13 cellular contexts compared by ENCODE assay signal in genomic region chr13:27967736-27968315, GRCh38. TPM values are rescaled to one million over a fixed set of nuclear protein-coding genes. Genes with fewer than 3 reads are reported as not detected.
DNase-seq lines count a peak whose midpoint lies in the region; ATAC-seq, FAIRE-seq and TF ChIP-seq lines count a peak whose summit lies in the region.
"Had no signal": no experiment of that assay in that cellular context is flagged by ENCODE, and none has a peak within 500 bp of the region (broad histone marks: within the 10 kb centered on the region; RNA-seq: fewer than 3 reads in every experiment).

No MANE protein-coding gene starts in this region.

- H3K27me3 Mint-ChIP-seq in activated CD8-positive, alpha-beta T cell treated with anti-CD3 and anti-CD28 coated beads, Interleukin-2, amount 10 ng/mL, durations not matched to agents 7 days and 5 days (ENCODE audit: low read depth), result peaks cover 75% of the 10 kb centered on the region
- peaks cover 71% of the 10 kb centered on the region for H3K27me3 Mint-ChIP-seq in activated CD8-positive, alpha-beta T cell treated with anti-CD3 and anti-CD28 coated beads for 36 hours

- H4K20me1 ChIP-seq in endothelial cell of umbilical vein (replicated peaks; ENCODE audit: control insufficient read depth, extremely low read depth, insufficient read depth, low read length), result no peaks in the 10 kb centered on the region

- no peaks in the 10 kb centered on the region for H3K4me1 ChIP-seq in endothelial cell of umbilical vein (ENCODE audit: control insufficient read depth, extremely low read depth, insufficient read depth, low read length)
- H3K4me1 ChIP-seq in small intestine (ENCODE audit: control insufficient read depth in 2 of 2, insufficient read depth in 1 of 2, low read depth in 1 of 2, low read length in 1 of 2), result peaks cover 0 to 2% of the 10 kb centered on the region in 2 donors
- H3K4me1 ChIP-seq: parathyroid adenoma had no signal

- H3K9ac ChIP-seq in endothelial cell of umbilical vein (replicated peaks; ENCODE audit: extremely low read depth, insufficient read depth, low read length), result no peak overlapping the region
- H3K9ac ChIP-seq: parathyroid adenoma had no signal

- H3K27ac ChIP-seq in endothelial cell of umbilical vein (ENCODE audit: insufficient read depth, low read depth, low read length), result no peak overlapping the region
- peak overlapping the region; percentile 90 to 97 for H3K27ac ChIP-seq in small intestine (ENCODE audit: low read depth in 1 of 2, low read length in 1 of 2)
- H3K27ac ChIP-seq: parathyroid adenoma had no signal

- intact Hi-C loops in activated CD8-positive, alpha-beta T cell treated with anti-CD3 and anti-CD28 coated beads for 36 hours (cut with micrococcal nuclease), result loop anchor here (5.0 kb wide), 2 partner anchors 41 to 171 kb away; no protein-coding TSS in a partner anchor
- intact Hi-C loops in endothelial cell of umbilical vein (cut with micrococcal nuclease), result no loop called here

- POLR2A ChIA-PET in activated CD8-positive, alpha-beta T cell treated with anti-CD3 and anti-CD28 coated beads, Interleukin-2, amount 10 ng/mL, durations not matched to agents 7 days and 5 days (lab: Charles Lee), result no interaction called here
- POLR2A ChIA-PET in activated CD8-positive, alpha-beta T cell treated with anti-CD3 and anti-CD28 coated beads for 36 hours (lab: Charles Lee), result interaction anchor here (0.6 kb wide), 1 partner anchor 227 kb away, joined by 4 read pairs; no protein-coding TSS in a partner anchor
- POLR2A ChIA-PET in endothelial cell of umbilical vein (lab: Charles Lee), result no interaction called here

- H3K9me3 ChIP-seq in endothelial cell of umbilical vein (replicated peaks; ENCODE audit: control insufficient read depth, insufficient read depth, low read length) (no peaks in the 10 kb centered on the region), small intestine (ENCODE audit: control insufficient read depth, low read depth) (no peaks in the 10 kb centered on the region)

- no peak for DNase-seq in activated CD8-positive, alpha-beta T cell treated with anti-CD3 and anti-CD28 coated beads, Interleukin-2, amount 10 ng/mL, durations not matched to agents 7 days and 5 days
- no peak for DNase-seq in activated CD8-positive, alpha-beta T cell treated with anti-CD3 and anti-CD28 coated beads for 36 hours
- DNase-seq in NCI-H526 (lab: John Stamatoyannopoulos, UW) (peak; percentile 56 to 82), endothelial cell of umbilical vein (ENCODE audit: low read depth, low spot score) (no peak), small intestine (peak; percentile 30), NCI-H2107 (lab: John Stamatoyannopoulos, UW) (no peak), NCI-H146 treated with DMSO at 0.1 percent for 48 hours (lab: John Stamatoyannopoulos, UW; ENCODE audit: unreplicated experiment) (no peak), NCI-H2227 (lab: John Stamatoyannopoulos, UW; ENCODE audit: unreplicated experiment) (no peak)
- DNase-seq: activated gamma-delta T cell treated with Interleukin-2 at 50 U/mL for 16 hours, SW 1271 had no signal

- no peaks in the 10 kb centered on the region for H3K9me3 Mint-ChIP-seq in activated CD8-positive, alpha-beta T cell treated with anti-CD3 and anti-CD28 coated beads, Interleukin-2, amount 10 ng/mL, durations not matched to agents 7 days and 5 days (ENCODE audit: insufficient read depth)
- no peaks in the 10 kb centered on the region for H3K9me3 Mint-ChIP-seq in activated CD8-positive, alpha-beta T cell treated with anti-CD3 and anti-CD28 coated beads for 36 hours

- no peak overlapping the region for H2AFZ ChIP-seq in endothelial cell of umbilical vein (ENCODE audit: low read depth, low read length)
- H2AFZ ChIP-seq: parathyroid adenoma had no signal

- dilution Hi-C loops in endothelial cell of umbilical vein (cut with MboI; ENCODE audit: extremely low pct_ligation_motif_present, low sequenced_read_pairs), result no loop called here

- WGBS in small intestine, 3 donors, result 1 to 11% (median 3%) methylated on average over 33 of the region's 33 CpGs

- CTCF ChIA-PET in activated CD8-positive, alpha-beta T cell treated with anti-CD3 and anti-CD28 coated beads, Interleukin-2, amount 10 ng/mL, durations not matched to agents 7 days and 5 days (lab: Charles Lee), result interaction anchor here (0.9 kb wide), 1 partner anchor 606 kb away, joined by 3 read pairs; no protein-coding TSS in a partner anchor
- CTCF ChIA-PET in activated CD8-positive, alpha-beta T cell treated with anti-CD3 and anti-CD28 coated beads for 36 hours (lab: Charles Lee), result interaction anchor here (0.7 to 7.0 kb wide), 6 partner anchors 9 to 137 kb away, joined by 3 to 46 read pairs (median 3); no protein-coding TSS in a partner anchor
- CTCF ChIA-PET in endothelial cell of umbilical vein (lab: Charles Lee), result interaction anchor here (0.9 to 1.3 kb wide), 3 partner anchors 17 to 606 kb away, joined by 3 to 5 read pairs (median 4); no protein-coding TSS in a partner anchor

- H3K9me1 ChIP-seq in endothelial cell of umbilical vein (replicated peaks; ENCODE audit: control insufficient read depth, extremely low read depth, insufficient read depth, low read length), result no peaks in the 10 kb centered on the region

- peaks cover 2% of the 10 kb centered on the region for H3K4me1 Mint-ChIP-seq in activated CD8-positive, alpha-beta T cell treated with anti-CD3 and anti-CD28 coated beads, Interleukin-2, amount 10 ng/mL, durations not matched to agents 7 days and 5 days (ENCODE audit: low read depth)
- H3K4me1 Mint-ChIP-seq in activated CD8-positive, alpha-beta T cell treated with anti-CD3 and anti-CD28 coated beads for 36 hours (ENCODE audit: low read depth), result peaks cover 22% of the 10 kb centered on the region

- no peak for ATAC-seq in activated CD8-positive, alpha-beta T cell treated with anti-CD3 and anti-CD28 coated beads, Interleukin-2, amount 10 ng/mL, durations not matched to agents 7 days and 5 days
- no peak for ATAC-seq in activated CD8-positive, alpha-beta T cell treated with anti-CD3 and anti-CD28 coated beads for 36 hours

- H3K36me3 ChIP-seq in endothelial cell of umbilical vein (ENCODE audit: control insufficient read depth in 2 of 2, extremely low read depth in 1 of 2, insufficient read depth in 2 of 2, low read length in 2 of 2), result no peaks in the 10 kb centered on the region
- no peaks in the 10 kb centered on the region for H3K36me3 ChIP-seq in small intestine (ENCODE audit: control insufficient read depth in 2 of 2, insufficient read depth in 2 of 2, low read length in 2 of 2)

- FAIRE-seq in endothelial cell of umbilical vein (lab: Jason Lieb, UNC) (no peak), small intestine (lab: Jason Lieb, UNC) (no peak)
- FAIRE-seq: endometrium had no signal

- no peak overlapping the region for H3K4me2 ChIP-seq in endothelial cell of umbilical vein (ENCODE audit: insufficient read depth, low read length)

- peak overlapping the region; percentile 36 for H3K4me3 Mint-ChIP-seq in activated CD8-positive, alpha-beta T cell treated with anti-CD3 and anti-CD28 coated beads, Interleukin-2, amount 10 ng/mL, durations not matched to agents 7 days and 5 days
- H3K4me3 Mint-ChIP-seq in activated CD8-positive, alpha-beta T cell treated with anti-CD3 and anti-CD28 coated beads for 36 hours, result no peak overlapping the region

- no TSS peak for BruUV-seq in endothelial cell of umbilical vein (replicated peaks; lab: Mats Ljungman, UMichigan)

- peaks cover 89 to 99% of the 10 kb centered on the region in 2 experiments for H3K27me3 ChIP-seq in endothelial cell of umbilical vein (ENCODE audit: control insufficient read depth in 2 of 2, insufficient read depth in 2 of 2, low read length in 2 of 2)
- H3K27me3 ChIP-seq in small intestine (ENCODE audit: control insufficient read depth in 2 of 2, insufficient read depth in 2 of 2, low read length in 2 of 2), result peaks cover 0 to 45% of the 10 kb centered on the region in 2 donors

- H3K27ac Mint-ChIP-seq in activated CD8-positive, alpha-beta T cell treated with anti-CD3 and anti-CD28 coated beads, Interleukin-2, amount 10 ng/mL, durations not matched to agents 7 days and 5 days, result peak overlapping the region; percentile 46
- H3K27ac Mint-ChIP-seq in activated CD8-positive, alpha-beta T cell treated with anti-CD3 and anti-CD28 coated beads for 36 hours, result no peak overlapping the region

- TF ChIP-seq POLR2A in endothelial cell of umbilical vein (IDR thresholded peaks at IDR 0.05; ENCODE audit: low read depth, low read length), result no peak

- TF ChIP-seq CTCF in activated CD8-positive, alpha-beta T cell treated with anti-CD3 and anti-CD28 coated beads for 36 hours (IDR thresholded peaks at IDR 0.05), result no peak
- no peak for TF ChIP-seq CTCF in endothelial cell of umbilical vein (IDR thresholded peaks at IDR 0.05; ENCODE audit: extremely low read depth in 1 of 2, insufficient read depth in 1 of 2, low read depth in 1 of 2, low read length in 2 of 2)

- H3K4me3 ChIP-seq in endothelial cell of umbilical vein (replicated peaks in 1 of 3; ENCODE audit: insufficient read depth in 1 of 3, low read depth in 1 of 3, low read length in 3 of 3), result no peak overlapping the region
- H3K4me3 ChIP-seq in small intestine (ENCODE audit: low read depth in 1 of 2, low read length in 2 of 2), result peak overlapping the region; percentile 78 to 89

- peaks cover 2% of the 10 kb centered on the region for H3K36me3 Mint-ChIP-seq in activated CD8-positive, alpha-beta T cell treated with anti-CD3 and anti-CD28 coated beads, Interleukin-2, amount 10 ng/mL, durations not matched to agents 7 days and 5 days (ENCODE audit: low read depth)
- no peaks in the 10 kb centered on the region for H3K36me3 Mint-ChIP-seq in activated CD8-positive, alpha-beta T cell treated with anti-CD3 and anti-CD28 coated beads for 36 hours (ENCODE audit: low read depth)

- H3K79me2 ChIP-seq in endothelial cell of umbilical vein (ENCODE audit: control insufficient read depth, insufficient read depth, low read length), result no peaks in the 10 kb centered on the region
- H3K79me2 ChIP-seq: parathyroid adenoma had no signal

RNA-seq across cellular contexts. Expression of gene CDX2, which starts 1.3 kb away (rescaled TPM):
- not detected for total RNA-seq in activated CD8-positive, alpha-beta T cell treated with anti-CD3 and anti-CD28 coated beads, Interleukin-2, amount 10 ng/mL, durations not matched to agents 7 days and 5 days
- not detected for total RNA-seq in activated CD8-positive, alpha-beta T cell treated with anti-CD3 and anti-CD28 coated beads for 36 hours
- total RNA-seq in endothelial cell of umbilical vein, result not detected in 2 replicates
- polyA plus RNA-seq in endothelial cell of umbilical vein (not detected in 2 replicates), small intestine (10 to 100 TPM; 66.2 to 94.2 (median 92.5) TPM)
- polyA plus RNA-seq in endothelial cell of umbilical vein (2011; cell fraction: cytosol; rRNA removed), result not detected in 2 replicates
- polyA plus RNA-seq in endothelial cell of umbilical vein (2011; cell fraction: nucleus; rRNA removed), result not detected in 2 replicates
- not detected in 2 replicates for polyA plus RNA-seq in endothelial cell of umbilical vein (2012)
- polyA minus RNA-seq in endothelial cell of umbilical vein, result not detected in 2 replicates
- not detected for polyA minus RNA-seq in endothelial cell of umbilical vein (2011; cell fraction: cytosol; rRNA and poly(A)+ RNA removed)
- not detected in 2 replicates for polyA minus RNA-seq in endothelial cell of umbilical vein (2011; cell fraction: nucleus; rRNA and poly(A)+ RNA removed)
- total RNA-seq: NCI-H460 had no signal

RNA-seq across cellular contexts. Expression of gene URAD, which starts 20.7 kb away (rescaled TPM):
- total RNA-seq in activated CD8-positive, alpha-beta T cell treated with anti-CD3 and anti-CD28 coated beads, Interleukin-2, amount 10 ng/mL, durations not matched to agents 7 days and 5 days, result not detected
- not detected for total RNA-seq in activated CD8-positive, alpha-beta T cell treated with anti-CD3 and anti-CD28 coated beads for 36 hours
- total RNA-seq in endothelial cell of umbilical vein, result not detected in 2 replicates
- not detected in 2 replicates for polyA plus RNA-seq in endothelial cell of umbilical vein
- polyA plus RNA-seq in endothelial cell of umbilical vein (2011; cell fraction: cytosol; rRNA removed), result not detected in 2 replicates
- not detected in 2 replicates for polyA plus RNA-seq in endothelial cell of umbilical vein (2011; cell fraction: nucleus; rRNA removed)
- not detected in 2 replicates for polyA plus RNA-seq in endothelial cell of umbilical vein (2012)
- polyA minus RNA-seq in endothelial cell of umbilical vein, result not detected in 2 replicates
- polyA minus RNA-seq in endothelial cell of umbilical vein (2011; cell fraction: cytosol; rRNA and poly(A)+ RNA removed), result not detected
- polyA minus RNA-seq in endothelial cell of umbilical vein (2011; cell fraction: nucleus; rRNA and poly(A)+ RNA removed), result not detected in 2 replicates
- 10 to 100 TPM; 12.5 to 51.3 (median 16.8) TPM for polyA plus RNA-seq in small intestine
- total RNA-seq: NCI-H460 had no signal

RNA-seq across cellular contexts. Expression of gene PDX1, which starts 48.0 kb away (rescaled TPM):
- not detected for total RNA-seq in activated CD8-positive, alpha-beta T cell treated with anti-CD3 and anti-CD28 coated beads, Interleukin-2, amount 10 ng/mL, durations not matched to agents 7 days and 5 days
- total RNA-seq in activated CD8-positive, alpha-beta T cell treated with anti-CD3 and anti-CD28 coated beads for 36 hours, result not detected
- not detected in 2 replicates for total RNA-seq in endothelial cell of umbilical vein
- polyA plus RNA-seq in endothelial cell of umbilical vein (not detected in 2 replicates), small intestine (10 to 100 TPM; 18.8 to 47.6 (median 43.8) TPM)
- polyA plus RNA-seq in endothelial cell of umbilical vein (2011; cell fraction: cytosol; rRNA removed), result not detected in 2 replicates
- not detected in 2 replicates for polyA plus RNA-seq in endothelial cell of umbilical vein (2011; cell fraction: nucleus; rRNA removed)
- polyA plus RNA-seq in endothelial cell of umbilical vein (2012), result not detected in 2 replicates
- polyA minus RNA-seq in endothelial cell of umbilical vein, result not detected in 2 replicates
- not detected for polyA minus RNA-seq in endothelial cell of umbilical vein (2011; cell fraction: cytosol; rRNA and poly(A)+ RNA removed)
- polyA minus RNA-seq in endothelial cell of umbilical vein (2011; cell fraction: nucleus; rRNA and poly(A)+ RNA removed), result not detected in 2 replicates
- total RNA-seq: NCI-H460 had no signal

Comparison
In these comparisons a context has a peak if more than half of its experiments do, and no peak if none do; other contexts are left out.
1. DNase-seq: peak in NCI-H526 (2 of 2) and small intestine (single experiment); none in activated CD8-positive, alpha-beta T cell treated with anti-CD3 and anti-CD28 coated beads, Interleukin-2, amount 10 ng/mL, durations not matched to agents 7 days and 5 days (single experiment), activated CD8-positive, alpha-beta T cell treated with anti-CD3 and anti-CD28 coated beads for 36 hours (single experiment), endothelial cell of umbilical vein (single experiment), NCI-H2107 (single experiment), NCI-H146 treated with DMSO at 0.1 percent for 48 hours (single experiment) and NCI-H2227 (single experiment).
2. H3K4me3 ChIP-seq: peak in small intestine (2 of 2); none in endothelial cell of umbilical vein (0 of 3).